ENCODE assay signal across 8 cellular contexts in the genomic region with DNA sequence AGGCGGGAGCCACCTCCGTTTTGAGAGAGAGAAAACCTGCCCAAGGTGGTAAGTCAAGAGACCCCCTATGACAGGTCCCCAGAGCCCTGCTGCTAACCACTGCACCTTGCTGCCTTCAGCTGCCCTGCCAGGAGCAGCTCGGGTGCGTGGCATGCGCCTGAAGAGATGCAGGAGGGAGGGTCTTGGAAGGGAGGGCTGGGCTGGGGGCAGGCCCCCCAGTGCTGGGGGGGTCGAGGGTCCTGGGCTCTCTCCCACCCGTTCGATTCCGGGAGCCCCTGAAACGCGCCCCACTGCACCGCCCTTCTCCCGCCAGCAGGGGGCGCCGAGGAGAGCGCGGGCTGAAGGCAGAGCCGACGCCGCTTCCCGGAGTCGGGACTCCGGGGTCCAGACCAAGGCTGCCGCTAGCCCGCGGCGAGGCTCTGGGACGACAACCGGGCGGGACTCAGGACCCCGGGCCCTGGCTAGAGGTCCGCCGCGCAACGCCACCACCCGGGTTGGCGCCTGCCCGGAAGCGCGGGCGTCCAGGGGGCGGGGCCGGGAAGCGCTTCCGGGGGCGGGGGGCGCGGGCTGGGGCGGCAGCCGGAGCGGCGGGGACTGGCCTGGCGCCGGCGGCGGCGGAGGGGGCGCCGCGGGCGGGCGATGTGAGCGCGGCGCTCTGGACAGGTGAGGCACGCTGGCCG. TPM values are rescaled to one million over a fixed set of nuclear protein-coding genes. Genes with fewer than 3 reads are reported as not detected.
DNase-seq lines count a peak whose midpoint lies in the region; ATAC-seq and TF ChIP-seq lines count a peak whose summit lies in the region.

A gene with protein sequence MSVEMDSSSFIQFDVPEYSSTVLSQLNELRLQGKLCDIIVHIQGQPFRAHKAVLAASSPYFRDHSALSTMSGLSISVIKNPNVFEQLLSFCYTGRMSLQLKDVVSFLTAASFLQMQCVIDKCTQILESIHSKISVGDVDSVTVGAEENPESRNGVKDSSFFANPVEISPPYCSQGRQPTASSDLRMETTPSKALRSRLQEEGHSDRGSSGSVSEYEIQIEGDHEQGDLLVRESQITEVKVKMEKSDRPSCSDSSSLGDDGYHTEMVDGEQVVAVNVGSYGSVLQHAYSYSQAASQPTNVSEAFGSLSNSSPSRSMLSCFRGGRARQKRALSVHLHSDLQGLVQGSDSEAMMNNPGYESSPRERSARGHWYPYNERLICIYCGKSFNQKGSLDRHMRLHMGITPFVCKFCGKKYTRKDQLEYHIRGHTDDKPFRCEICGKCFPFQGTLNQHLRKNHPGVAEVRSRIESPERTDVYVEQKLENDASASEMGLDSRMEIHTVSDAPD (plus strand): TSS at position 563 of the 680 bp plus-strand sequence. CDS start 18,761 bp downstream, outside the sequence.

- H3K4me1 ChIP-seq in Peyer's patch (peaks cover 0 to 26% (median 7%) of the 10 kb centered on the region in 4 donors), neuronal stem cell (ENCODE audit: control insufficient read depth in 2 of 2, insufficient read depth in 1 of 2, low read depth in 1 of 2, low read length in 2 of 2) (peaks cover 11% of the 10 kb centered on the region in 2 donors)

- H3K4me2 ChIP-seq in neuronal stem cell (ENCODE audit: insufficient read depth, low read length, poor library complexity, severe bottlenecking) = peak within 1 kb of the TSS; percentile 99

- H3K14ac ChIP-seq in neuronal stem cell (ENCODE audit: low read length) = peak within 1 kb of the TSS; percentile 40

- H3K27me3 ChIP-seq in Peyer's patch (no peaks in the 10 kb centered on the region), neuronal stem cell (ENCODE audit: control insufficient read depth in 3 of 3, insufficient read depth in 3 of 3, low read depth in 1 of 3, low read length in 3 of 3) (peaks cover 0 to 30% (median 0%) of the 10 kb centered on the region in 3 experiments)

- H3K9me3 ChIP-seq in Peyer's patch = no peaks in the 10 kb centered on the region
- no peaks in the 10 kb centered on the region for H3K9me3 ChIP-seq in neuronal stem cell (replicated peaks in 1 of 2; ENCODE audit: control insufficient read depth in 2 of 2, insufficient read depth in 1 of 2, low read depth in 1 of 2, low read length in 2 of 2)

- H4K91ac ChIP-seq in neuronal stem cell (ENCODE audit: low read depth, low read length, poor library complexity) = no peak within 1 kb of the TSS

- H3K9ac ChIP-seq in neuronal stem cell (ENCODE audit: low read depth, low read length, poor library complexity) = peak within 1 kb of the TSS; percentile 88

- H3K79me1 ChIP-seq in neuronal stem cell (ENCODE audit: low read depth, low read length) = no peaks in the 10 kb centered on the region

- ATAC-seq in GM19372 (IDR thresholded peaks at IDR 0.05; ENCODE audit: low read depth, unreplicated experiment) (peak; percentile 64), HG03521 (IDR thresholded peaks at IDR 0.05; ENCODE audit: unreplicated experiment) (peak; percentile 57)

- H2BK12ac ChIP-seq in neuronal stem cell (ENCODE audit: low read length) = no peak within 1 kb of the TSS

- H3K36me3 ChIP-seq in Peyer's patch (peaks cover 0 to 12% (median 0%) of the 10 kb centered on the region in 3 donors), neuronal stem cell (replicated peaks in 1 of 2; ENCODE audit: control insufficient read depth in 2 of 2, insufficient read depth in 2 of 2, low read length in 2 of 2) (peaks cover 2 to 24% of the 10 kb centered on the region in 2 donors)

- H3K18ac ChIP-seq in neuronal stem cell (ENCODE audit: low read length) = peak within 1 kb of the TSS; percentile 97

- WGBS in neuronal stem cell (ENCODE audit: extremely low coverage in 2 of 2, insufficient read length in 2 of 2, insufficient replicate concordance in 1 of 2), 2 donors = no CpG with 5 or more reads among the region's 67 CpGs

- H2AFZ ChIP-seq in neuronal stem cell (ENCODE audit: low read length) = peak within 1 kb of the TSS; percentile 99

- peak within 1 kb of the TSS; percentile 79 to 99 (median 88) for H3K4me3 ChIP-seq in Peyer's patch
- H3K4me3 ChIP-seq in foreskin fibroblast (ENCODE audit: low read depth in 1 of 2, low read length in 2 of 2) = peak within 1 kb of the TSS; percentile 86 to 93
- H3K4me3 ChIP-seq in neuronal stem cell (ENCODE audit: low read length in 2 of 2) = peak within 1 kb of the TSS; percentile 78 to 95

- no peak within 1 kb of the TSS for H2BK5ac ChIP-seq in neuronal stem cell (ENCODE audit: low read length)

- H2BK15ac ChIP-seq in neuronal stem cell (ENCODE audit: low read length) = no peak within 1 kb of the TSS

- TF ChIP-seq CTCF in Peyer's patch (IDR thresholded peaks at IDR 0.05) = peak; percentile 97 to 100 (median 98)
- TF ChIP-seq CTCF in foreskin fibroblast (IDR thresholded peaks at IDR 0.05; ENCODE audit: low read depth, low read length) = peak; percentile 99

- H4K8ac ChIP-seq in neuronal stem cell (ENCODE audit: low read depth, low read length) = no peak within 1 kb of the TSS

- H2BK120ac ChIP-seq in neuronal stem cell (ENCODE audit: low read depth, low read length) = peak within 1 kb of the TSS; percentile 38

- H3K4ac ChIP-seq in neuronal stem cell (ENCODE audit: low read length) = no peak within 1 kb of the TSS

- H3K27ac ChIP-seq in Peyer's patch (peak within 1 kb of the TSS; percentile 91 to 96 (median 95)), neuronal stem cell (replicated peaks; ENCODE audit: low read length) (peak within 1 kb of the TSS; percentile 90), substantia nigra (ENCODE audit: low read depth, low read length, poor library complexity, severe bottlenecking) (peak within 1 kb of the TSS; percentile 88)

- no peak for TF ChIP-seq POLR2A in Peyer's patch (IDR thresholded peaks at IDR 0.05)

- DNase-seq in CMK (ENCODE audit: low read depth) = peak; percentile 71
- peak; percentile 72 to 85 (median 81) for DNase-seq in Peyer's patch
- peak; percentile 73 for DNase-seq in activated T-helper 9 cell treated with anti-CD3 and anti-CD28 coated beads, Interleukin-2, amount 50 U/mL, for 16 hours (ENCODE audit: low read depth)
- peak in 1 of 2 donors; percentile 72 for DNase-seq in foreskin fibroblast
- DNase-seq in neuronal stem cell (ENCODE audit: low spot score) = peak; percentile 73
- DNase-seq in substantia nigra (lab: John Stamatoyannopoulos, UW) = peak in 42 of 49 donors; percentile 28 to 94 (median 65)

- peak within 1 kb of the TSS; percentile 3 for H2AK5ac ChIP-seq in neuronal stem cell (ENCODE audit: low read depth, low read length)

- peak within 1 kb of the TSS; percentile 65 for H3K23ac ChIP-seq in neuronal stem cell (ENCODE audit: low read depth, low read length, poor library complexity)

RNA-seq across cellular contexts. Expression of the gene that starts here (rescaled TPM):
- total RNA-seq in Peyer's patch = 10 to 100 TPM in 3 of 4 donors, 1 to 10 TPM in 1; 7.4 to 12.3 (median 10.6) TPM
- polyA plus RNA-seq in neuronal stem cell (2013, experiment 1 of 2) = 7.3 TPM
- polyA plus RNA-seq in neuronal stem cell (2013, experiment 2 of 2) = 7.4 TPM
